In the genomic region with DNA sequence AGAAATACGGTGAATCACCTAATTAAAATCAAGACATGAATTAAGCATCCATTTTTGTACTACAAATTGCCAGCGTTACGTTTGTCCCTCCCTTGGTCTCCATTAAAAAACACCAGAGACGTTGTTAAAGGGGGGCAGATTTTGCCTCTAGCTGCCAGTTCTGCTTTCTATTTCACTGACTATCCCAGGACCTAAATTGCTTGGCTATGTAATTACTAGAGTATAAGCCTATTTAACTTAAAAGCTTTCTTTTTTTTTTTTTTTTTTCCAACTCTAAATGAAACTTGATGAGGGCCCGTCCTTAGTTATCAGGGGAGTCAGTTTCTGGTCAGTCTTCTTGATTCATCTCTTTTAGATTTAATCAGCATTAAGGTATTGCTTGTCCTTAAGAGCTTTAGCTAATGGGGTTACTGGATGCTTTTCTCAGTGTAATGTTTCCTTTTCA, we compare ENCODE assay signal across 8 cellular contexts. TPM values are rescaled to one million over a fixed set of nuclear protein-coding genes. Genes with fewer than 3 reads are reported as not detected.
DNase-seq lines count a peak whose midpoint lies in the region; ATAC-seq, FAIRE-seq and TF ChIP-seq lines count a peak whose summit lies in the region.

No MANE protein-coding gene starts in this region.

- H3K9me3 ChIP-seq in lung (ENCODE audit: control insufficient read depth in 2 of 2, insufficient read depth in 1 of 2, low read length in 1 of 2) (no peaks in the 10 kb centered on the region), upper lobe of right lung (no peaks in the 10 kb centered on the region)

- H3K27me3 ChIP-seq in bronchial epithelial cell (ENCODE audit: control insufficient read depth, insufficient read depth, low read length): no peaks in the 10 kb centered on the region
- no peaks in the 10 kb centered on the region for H3K27me3 ChIP-seq in lung (ENCODE audit: control insufficient read depth, insufficient read depth)
- H3K27me3 ChIP-seq in upper lobe of right lung: no peaks in the 10 kb centered on the region

- 0% methylated on average over 5 of the region's 5 CpGs for WGBS in lung, 2 donors

- H3K4me3 ChIP-seq in bronchial epithelial cell (ENCODE audit: low read depth, low read length): peak overlapping the region; percentile 89
- H3K4me3 ChIP-seq in lung: peak overlapping the region; percentile 57
- peak overlapping the region; percentile 77 for H3K4me3 ChIP-seq in upper lobe of right lung

- intact Hi-C loops in upper lobe of right lung (cut with DNase I): no loop called here

- H3K4me1 ChIP-seq in lung (ENCODE audit: control insufficient read depth in 2 of 2, insufficient read depth in 2 of 2, low read length in 2 of 2) (peaks cover 8 to 9% of the 10 kb centered on the region in 2 donors), upper lobe of right lung (peaks cover 33% of the 10 kb centered on the region)

- H3K36me3 ChIP-seq in bronchial epithelial cell (ENCODE audit: control insufficient read depth, insufficient read depth, low read length) (peaks cover 5% of the 10 kb centered on the region), lung (ENCODE audit: control insufficient read depth in 2 of 2, insufficient read depth in 2 of 2, low read length in 2 of 2) (no peaks in the 10 kb centered on the region), upper lobe of right lung (no peaks in the 10 kb centered on the region)

- peak; percentile 67 for DNase-seq in DMS79 treated with DMSO at 0.1 percent for 48 hours (lab: John Stamatoyannopoulos, UW)
- DNase-seq in DMS79 (lab: John Stamatoyannopoulos, UW): no peak
- DNase-seq in NCI-H69 (lab: John Stamatoyannopoulos, UW): peak; percentile 50
- peak; percentile 26 for DNase-seq in bronchial epithelial cell (ENCODE audit: low read depth)
- DNase-seq in lung (ENCODE audit: low spot score): no peak
- DNase-seq in upper lobe of right lung: no peak
- DNase-seq in SHP77 (lab: John Stamatoyannopoulos, UW): no peak
- no peak for DNase-seq in COLO668 (lab: John Stamatoyannopoulos, UW; ENCODE audit: unreplicated experiment)

- H3K27ac ChIP-seq in lung (ENCODE audit: low read depth in 1 of 2, low read length in 1 of 2) (peak overlapping the region; percentile 74 to 98), upper lobe of right lung (peak overlapping the region; percentile 97)

- TF ChIP-seq CTCF in bronchial epithelial cell (IDR thresholded peaks at IDR 0.05; ENCODE audit: insufficient read depth, low read length, severe bottlenecking) (no peak), lung (IDR thresholded peaks at IDR 0.05; ENCODE audit: control extremely low read depth, extremely low read depth) (no peak), upper lobe of right lung (IDR thresholded peaks at IDR 0.05) (no peak)

- ATAC-seq in lung (ENCODE audit: insufficient read depth, low FRiP score) (no peak), upper lobe of right lung (no peak)

- FAIRE-seq in bronchial epithelial cell (lab: Jason Lieb, UNC): no peak

RNA-seq across cellular contexts. Expression of a gene that starts 1.1 kb away (rescaled TPM):
- 54.0 and 73.7 TPM in 2 replicates for total RNA-seq in bronchial epithelial cell
- 10 to 100 TPM; 67.4 to 96.4 TPM for total RNA-seq in lung
- polyA plus RNA-seq in lung: 10 to 100 TPM; 35.7 to 41.9 TPM
- 46.5 TPM for total RNA-seq in upper lobe of right lung

Comparison
In these comparisons a context has a peak if more than half of its experiments do, and no peak if none do; other contexts are left out.
1. DNase-seq: peak in DMS79 treated with DMSO at 0.1 percent for 48 hours (single experiment), NCI-H69 (single experiment) and bronchial epithelial cell (single experiment); none in DMS79 (single experiment), lung (single experiment), upper lobe of right lung (single experiment), SHP77 (0 of 2) and COLO668 (single experiment).
2. Peak in every context shown above with its lines, with median percentiles within 50 percentile points of each other: H3K4me3 ChIP-seq.